Comparison of ENCODE assay signal across 14 cellular contexts in the genomic region with DNA sequence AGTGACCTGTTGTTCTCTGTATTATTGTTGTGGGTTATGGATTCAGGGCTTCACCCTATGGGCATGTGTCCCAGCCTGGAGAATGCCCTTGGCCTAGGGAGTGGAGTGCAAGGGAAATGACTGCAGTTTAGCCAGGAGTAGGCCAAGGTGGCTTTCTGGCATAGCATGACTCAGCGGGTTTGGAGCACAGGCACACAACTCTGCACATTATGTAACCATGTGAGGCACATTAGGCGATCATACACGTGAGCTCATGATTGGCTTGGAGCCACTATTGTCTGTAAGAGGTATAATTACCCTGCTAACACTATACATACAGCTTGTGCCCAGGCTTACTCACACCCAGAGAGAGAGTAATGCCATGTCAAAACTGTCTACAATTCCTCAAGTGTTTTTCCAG. TPM values are rescaled to one million over a fixed set of nuclear protein-coding genes. Genes with fewer than 3 reads are reported as not detected.
DNase-seq lines count a peak whose midpoint lies in the region; ATAC-seq, FAIRE-seq and TF ChIP-seq lines count a peak whose summit lies in the region.
"Had no signal": no experiment of that assay in that cellular context is flagged by ENCODE, and none has a peak within 500 bp of the region (broad histone marks: within the 10 kb centered on the region; RNA-seq: fewer than 3 reads in every experiment).

No MANE protein-coding gene starts in this region.

- TF ChIP-seq POLR2A in testis (IDR thresholded peaks at IDR 0.05): no peak

- H2BK5ac ChIP-seq in mesendoderm (ENCODE audit: low read length): no peak overlapping the region

- H3K18ac ChIP-seq in mesendoderm (ENCODE audit: low read length): no peak overlapping the region

- DNase-seq in DMS153 treated with DMSO at 0.1 percent for 48 hours (lab: John Stamatoyannopoulos, UW; ENCODE audit: unreplicated experiment): peak; percentile 5
- peak; percentile 39 for DNase-seq in NCI-H1436 (lab: John Stamatoyannopoulos, UW)
- peak; percentile 75 for DNase-seq in dermis blood vessel endothelial cell
- peak; percentile 11 for DNase-seq in mesendoderm
- DNase-seq in GM19239 (ENCODE audit: insufficient read length, low spot score): no peak
- no peak for DNase-seq in GM13976 (ENCODE audit: low spot score)
- DNase-seq in testis: no peak
- DNase-seq: activated CD4-positive, alpha-beta T cell treated with anti-CD3 and anti-CD28 coated beads, Interleukin-2, amount 50 U/mL, for 1 hour; activated naive CD4-positive, alpha-beta T cell; central memory CD4-positive, alpha-beta T cell; KBM-7; kidney; NCI-H526 treated with DMSO at 0.1 percent for 48 hours had no signal

- no peak overlapping the region for H4K8ac ChIP-seq in mesendoderm (ENCODE audit: low read depth, low read length)

- intact Hi-C loops in testis (cut with DNase I; ENCODE audit: low total_unique reads): no loop called here

- no peak overlapping the region for H2AK5ac ChIP-seq in mesendoderm (ENCODE audit: low read length)

- H3K27ac ChIP-seq in mesendoderm (ENCODE audit: low read depth, low read length) (no peak overlapping the region), testis (no peak overlapping the region)

- H3K36me3 ChIP-seq in mesendoderm (ENCODE audit: control insufficient read depth, insufficient read depth, low read length): no peaks in the 10 kb centered on the region
- no peaks in the 10 kb centered on the region for H3K36me3 ChIP-seq in testis (ENCODE audit: low read depth, missing control alignments)

- in situ Hi-C loops in GM13976 (cut with MboI; ENCODE audit: low sequenced_read_pairs, unreplicated experiment): no loop called here

- H3K4me1 ChIP-seq in mesendoderm (ENCODE audit: control insufficient read depth, low read depth, low read length) (no peaks in the 10 kb centered on the region), testis (no peaks in the 10 kb centered on the region)

- no peak overlapping the region for H3K4ac ChIP-seq in mesendoderm (ENCODE audit: low read depth, low read length)

- TF ChIP-seq CTCF in GM13976 (IDR thresholded peaks at IDR 0.05; ENCODE audit: borderline replicate concordance, control extremely low read depth, extremely low read depth, insufficient read depth, missing control alignments) (no peak), testis (IDR thresholded peaks at IDR 0.05) (no peak)

- H3K79me2 ChIP-seq in mesendoderm (ENCODE audit: control insufficient read depth, insufficient read depth, low read length): no peaks in the 10 kb centered on the region

- no peak overlapping the region for H2BK120ac ChIP-seq in mesendoderm (ENCODE audit: low read depth, low read length)

- FAIRE-seq in GM19239 (lab: Jason Lieb, UNC): no peak
- FAIRE-seq: kidney had no signal

- no peak overlapping the region for H3K56ac ChIP-seq in mesendoderm (ENCODE audit: low read length)

- H3K27me3 ChIP-seq in mesendoderm (ENCODE audit: insufficient read depth, low read length, poor library complexity): no peaks in the 10 kb centered on the region
- H3K27me3 ChIP-seq in testis: no peaks in the 10 kb centered on the region

- H4K5ac ChIP-seq in mesendoderm (ENCODE audit: low read length): no peak overlapping the region

- no peak for ATAC-seq in SK-N-SH treated with all-trans-retinoic acid at 6 μM for 48 hours

- WGBS in mesendoderm (ENCODE audit: extremely low coverage, insufficient coverage, low lambda C conversion rate): no CpG with 5 or more reads among the region's 3 CpGs
- WGBS in testis, 2 donors: 90 to 100% methylated on average over 2 to 3 of the region's 3 CpGs

- H3K4me3 ChIP-seq in mesendoderm (ENCODE audit: low read length) (no peak overlapping the region), testis (no peak overlapping the region)

- peak overlapping the region; percentile 12 for H3K23ac ChIP-seq in mesendoderm (ENCODE audit: low read length)

- H3K9ac ChIP-seq in mesendoderm (ENCODE audit: low read length): no peak overlapping the region

- H3K4me2 ChIP-seq in mesendoderm (ENCODE audit: low read length): no peak overlapping the region

- no peaks in the 10 kb centered on the region for H3K9me3 ChIP-seq in testis

- H3K79me1 ChIP-seq in mesendoderm (ENCODE audit: low read length): no peaks in the 10 kb centered on the region

- no peak overlapping the region for H2BK15ac ChIP-seq in mesendoderm (replicated peaks; ENCODE audit: low read depth)

TF ChIP-seq in SK-N-SH treated with all-trans-retinoic acid at 6 μM for 48 hours, 23 proteins besides CTCF, POLR2A, EP300 and RAD21:
- TF ChIP-seq, protein P1, sequence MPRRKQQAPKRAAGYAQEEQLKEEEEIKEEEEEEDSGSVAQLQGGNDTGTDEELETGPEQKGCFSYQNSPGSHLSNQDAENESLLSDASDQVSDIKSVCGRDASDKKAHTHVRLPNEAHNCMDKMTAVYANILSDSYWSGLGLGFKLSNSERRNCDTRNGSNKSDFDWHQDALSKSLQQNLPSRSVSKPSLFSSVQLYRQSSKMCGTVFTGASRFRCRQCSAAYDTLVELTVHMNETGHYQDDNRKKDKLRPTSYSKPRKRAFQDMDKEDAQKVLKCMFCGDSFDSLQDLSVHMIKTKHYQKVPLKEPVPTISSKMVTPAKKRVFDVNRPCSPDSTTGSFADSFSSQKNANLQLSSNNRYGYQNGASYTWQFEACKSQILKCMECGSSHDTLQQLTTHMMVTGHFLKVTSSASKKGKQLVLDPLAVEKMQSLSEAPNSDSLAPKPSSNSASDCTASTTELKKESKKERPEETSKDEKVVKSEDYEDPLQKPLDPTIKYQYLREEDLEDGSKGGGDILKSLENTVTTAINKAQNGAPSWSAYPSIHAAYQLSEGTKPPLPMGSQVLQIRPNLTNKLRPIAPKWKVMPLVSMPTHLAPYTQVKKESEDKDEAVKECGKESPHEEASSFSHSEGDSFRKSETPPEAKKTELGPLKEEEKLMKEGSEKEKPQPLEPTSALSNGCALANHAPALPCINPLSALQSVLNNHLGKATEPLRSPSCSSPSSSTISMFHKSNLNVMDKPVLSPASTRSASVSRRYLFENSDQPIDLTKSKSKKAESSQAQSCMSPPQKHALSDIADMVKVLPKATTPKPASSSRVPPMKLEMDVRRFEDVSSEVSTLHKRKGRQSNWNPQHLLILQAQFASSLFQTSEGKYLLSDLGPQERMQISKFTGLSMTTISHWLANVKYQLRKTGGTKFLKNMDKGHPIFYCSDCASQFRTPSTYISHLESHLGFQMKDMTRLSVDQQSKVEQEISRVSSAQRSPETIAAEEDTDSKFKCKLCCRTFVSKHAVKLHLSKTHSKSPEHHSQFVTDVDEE (CRISPR knock-in tag; IDR thresholded peaks at IDR 0.05): no peak
- TF ChIP-seq ISL1 (CRISPR knock-in tag; IDR thresholded peaks at IDR 0.05): no peak
- TF ChIP-seq TOX (CRISPR knock-in tag; IDR thresholded peaks at IDR 0.05; ENCODE audit: borderline replicate concordance): no peak
- TF ChIP-seq, protein P2, sequence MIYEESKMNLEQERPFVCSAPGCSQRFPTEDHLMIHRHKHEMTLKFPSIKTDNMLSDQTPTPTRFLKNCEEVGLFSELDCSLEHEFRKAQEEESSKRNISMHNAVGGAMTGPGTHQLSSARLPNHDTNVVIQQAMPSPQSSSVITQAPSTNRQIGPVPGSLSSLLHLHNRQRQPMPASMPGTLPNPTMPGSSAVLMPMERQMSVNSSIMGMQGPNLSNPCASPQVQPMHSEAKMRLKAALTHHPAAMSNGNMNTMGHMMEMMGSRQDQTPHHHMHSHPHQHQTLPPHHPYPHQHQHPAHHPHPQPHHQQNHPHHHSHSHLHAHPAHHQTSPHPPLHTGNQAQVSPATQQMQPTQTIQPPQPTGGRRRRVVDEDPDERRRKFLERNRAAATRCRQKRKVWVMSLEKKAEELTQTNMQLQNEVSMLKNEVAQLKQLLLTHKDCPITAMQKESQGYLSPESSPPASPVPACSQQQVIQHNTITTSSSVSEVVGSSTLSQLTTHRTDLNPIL (CRISPR knock-in tag; IDR thresholded peaks at IDR 0.05; ENCODE audit: low read depth): no peak

RNA-seq across cellular contexts. Expression of a gene that starts 35.1 kb away (rescaled TPM):
- total RNA-seq in dermis blood vessel endothelial cell: not detected in 2 replicates
- 2.4 TPM for polyA plus RNA-seq in mesendoderm (2013, experiment 1 of 2)
- polyA plus RNA-seq in mesendoderm (2013, experiment 2 of 2): 2.4 TPM
- under 1 TPM; 0.08 to 0.19 TPM for total RNA-seq in testis
- 0.05 TPM for polyA plus RNA-seq in testis (ENCODE audit: insufficient read depth, low read depth, low replicate concordance)
- total RNA-seq: kidney had no signal

Comparison
In these comparisons a context has a peak if more than half of its experiments do, and no peak if none do; other contexts are left out.
1. DNase-seq: peak in DMS153 treated with DMSO at 0.1 percent for 48 hours (single experiment), NCI-H1436 (single experiment), dermis blood vessel endothelial cell (single experiment) and mesendoderm (single experiment); none in GM19239 (single experiment), GM13976 (single experiment) and testis (single experiment).